Comparison of ENCODE assay signal across 8 cellular contexts in the genomic region with DNA sequence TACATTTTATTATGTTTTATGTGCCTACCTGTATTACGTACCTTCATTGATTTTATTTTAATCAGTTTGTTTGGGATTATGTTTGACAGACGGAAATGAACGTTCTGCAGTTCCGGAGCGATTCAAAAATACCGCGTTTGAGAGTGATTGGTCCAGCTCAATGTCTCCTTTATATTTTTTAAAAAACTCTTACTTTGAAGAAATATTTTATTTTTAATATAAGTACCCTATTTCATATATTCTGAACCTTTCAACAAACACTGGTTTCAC.
DNase-seq lines count a peak whose midpoint lies in the region; ATAC-seq and TF ChIP-seq lines count a peak whose summit lies in the region.

No MANE protein-coding gene starts in this region.

- H3K27ac ChIP-seq in esophagus squamous epithelium = peak overlapping the region in 3 of 4 donors; percentile 90 to 96 (median 94)

- TF ChIP-seq CTCF in WTC11 (IDR thresholded peaks at IDR 0.05) (no peak), esophagus squamous epithelium (IDR thresholded peaks at IDR 0.05) (no peak), osteocyte (IDR thresholded peaks at IDR 0.05) (no peak)

- no peak for ATAC-seq in stimulated activated naive CD8-positive, alpha-beta T cell treated with anti-CD3 and anti-CD28 coated beads, Interleukin-15, Interleukin-2, amounts not matched to agents 100 U/mL and 50 U/mL, for 24 hours
- ATAC-seq in WTC11 (no peak), HG03457 (IDR thresholded peaks at IDR 0.05; ENCODE audit: unreplicated experiment) (no peak), HG02973 (IDR thresholded peaks at IDR 0.05; ENCODE audit: unreplicated experiment) (no peak)

- H3K36me3 Mint-ChIP-seq in stimulated activated naive CD8-positive, alpha-beta T cell treated with anti-CD3 and anti-CD28 coated beads, Interleukin-15, Interleukin-2, amounts not matched to agents 100 ng/mL and 50 ng/mL, for 24 hours (ENCODE audit: low read depth) = no peaks in the 10 kb centered on the region
- H3K36me3 Mint-ChIP-seq in WTC11 (peaks cover 16% of the 10 kb centered on the region), osteocyte (ENCODE audit: unreplicated experiment) (no peaks in the 10 kb centered on the region)

- no peaks in the 10 kb centered on the region for H3K9me3 ChIP-seq in esophagus squamous epithelium

- peaks cover 47% of the 10 kb centered on the region for H3K4me1 Mint-ChIP-seq in stimulated activated naive CD8-positive, alpha-beta T cell treated with anti-CD3 and anti-CD28 coated beads, Interleukin-15, Interleukin-2, amounts not matched to agents 100 ng/mL and 50 ng/mL, for 24 hours (ENCODE audit: low read depth)
- peaks cover 28% of the 10 kb centered on the region for H3K4me1 Mint-ChIP-seq in WTC11
- H3K4me1 Mint-ChIP-seq in osteocyte (ENCODE audit: unreplicated experiment) = peaks cover 37% of the 10 kb centered on the region

- POLR2A ChIA-PET in WTC11 (lab: Charles Lee) = interaction anchor here (0.8 to 4.3 kb wide), 33 partner anchors 9 to 1643 kb away, joined by 3 to 97 read pairs (median 12); a partner anchor contains a TSS

- no peaks in the 10 kb centered on the region for H3K9me3 Mint-ChIP-seq in stimulated activated naive CD8-positive, alpha-beta T cell treated with anti-CD3 and anti-CD28 coated beads, Interleukin-15, Interleukin-2, amounts not matched to agents 100 ng/mL and 50 ng/mL, for 24 hours
- no peaks in the 10 kb centered on the region for H3K9me3 Mint-ChIP-seq in WTC11
- H3K9me3 Mint-ChIP-seq in osteocyte (ENCODE audit: unreplicated experiment) = no peaks in the 10 kb centered on the region

- H3K36me3 ChIP-seq in esophagus squamous epithelium = no peaks in the 10 kb centered on the region

- H3K27me3 ChIP-seq in esophagus squamous epithelium = peaks cover 0 to 69% (median 0%) of the 10 kb centered on the region in 4 donors

- TF ChIP-seq POLR2A in esophagus squamous epithelium (IDR thresholded peaks at IDR 0.05) = no peak

- CTCF ChIA-PET in WTC11 (lab: Charles Lee) = interaction anchor here (0.8 to 1.7 kb wide), 4 partner anchors 9 to 30 kb away, joined by 3 to 4 read pairs (median 4); a partner anchor contains a TSS

- H3K27me3 Mint-ChIP-seq in stimulated activated naive CD8-positive, alpha-beta T cell treated with anti-CD3 and anti-CD28 coated beads, Interleukin-15, Interleukin-2, amounts not matched to agents 100 ng/mL and 50 ng/mL, for 24 hours = no peaks in the 10 kb centered on the region
- H3K27me3 Mint-ChIP-seq in WTC11 (ENCODE audit: low read depth) (no peaks in the 10 kb centered on the region), osteocyte (ENCODE audit: unreplicated experiment) (no peaks in the 10 kb centered on the region)

- 0 to 2% methylated on average over 7 of the region's 7 CpGs for WGBS in esophagus squamous epithelium, 2 donors

- H3K4me3 ChIP-seq in esophagus squamous epithelium = peak overlapping the region; percentile 38 to 65 (median 57)

- H3K4me1 ChIP-seq in esophagus squamous epithelium = peaks cover 0 to 50% (median 0%) of the 10 kb centered on the region in 3 donors

- intact Hi-C loops in esophagus squamous epithelium (cut with DNase I) = no loop called here

- peak overlapping the region; percentile 98 for H3K27ac Mint-ChIP-seq in stimulated activated naive CD8-positive, alpha-beta T cell treated with anti-CD3 and anti-CD28 coated beads, Interleukin-15, Interleukin-2, amounts not matched to agents 100 ng/mL and 50 ng/mL, for 24 hours
- H3K27ac Mint-ChIP-seq in WTC11 = peak overlapping the region; percentile 98
- H3K27ac Mint-ChIP-seq in osteocyte (ENCODE audit: unreplicated experiment) = peak overlapping the region; percentile 97

- DNase-seq in stimulated activated naive CD8-positive, alpha-beta T cell treated with anti-CD3 and anti-CD28 coated beads, Interleukin-15, Interleukin-2, amounts not matched to agents 100 U/mL and 50 U/mL, for 24 hours = no peak
- DNase-seq in WTC11 (ENCODE audit: low spot score) (no peak), esophagus squamous epithelium (lab: John Stamatoyannopoulos, UW) (no peak), osteocyte (ENCODE audit: extremely low spot score, unreplicated experiment) (no peak), NCI-H2081 (lab: John Stamatoyannopoulos, UW) (no peak)

- peak overlapping the region; percentile 84 for H3K4me3 Mint-ChIP-seq in stimulated activated naive CD8-positive, alpha-beta T cell treated with anti-CD3 and anti-CD28 coated beads, Interleukin-15, Interleukin-2, amounts not matched to agents 100 ng/mL and 50 ng/mL, for 24 hours
- peak overlapping the region; percentile 96 for H3K4me3 Mint-ChIP-seq in WTC11
- H3K4me3 Mint-ChIP-seq in osteocyte (ENCODE audit: unreplicated experiment) = peak overlapping the region; percentile 81

TF ChIP-seq in WTC11, 78 proteins besides CTCF, POLR2A, EP300 and RAD21:
- no peak for TF ChIP-seq MXD4 (CRISPR knock-in tag; IDR thresholded peaks at IDR 0.05; ENCODE audit: borderline replicate concordance)
- TF ChIP-seq NFYB (CRISPR knock-in tag; conservative IDR thresholded peaks at IDR 0.05; ENCODE audit: low read depth) = peak; percentile 10; the same call in 1 of the 2 replicates
TF ChIP-seq in WTC11: peak in this region for 1.
